Comparison of ENCODE assay signal across 1 cellular context in the genomic region with DNA sequence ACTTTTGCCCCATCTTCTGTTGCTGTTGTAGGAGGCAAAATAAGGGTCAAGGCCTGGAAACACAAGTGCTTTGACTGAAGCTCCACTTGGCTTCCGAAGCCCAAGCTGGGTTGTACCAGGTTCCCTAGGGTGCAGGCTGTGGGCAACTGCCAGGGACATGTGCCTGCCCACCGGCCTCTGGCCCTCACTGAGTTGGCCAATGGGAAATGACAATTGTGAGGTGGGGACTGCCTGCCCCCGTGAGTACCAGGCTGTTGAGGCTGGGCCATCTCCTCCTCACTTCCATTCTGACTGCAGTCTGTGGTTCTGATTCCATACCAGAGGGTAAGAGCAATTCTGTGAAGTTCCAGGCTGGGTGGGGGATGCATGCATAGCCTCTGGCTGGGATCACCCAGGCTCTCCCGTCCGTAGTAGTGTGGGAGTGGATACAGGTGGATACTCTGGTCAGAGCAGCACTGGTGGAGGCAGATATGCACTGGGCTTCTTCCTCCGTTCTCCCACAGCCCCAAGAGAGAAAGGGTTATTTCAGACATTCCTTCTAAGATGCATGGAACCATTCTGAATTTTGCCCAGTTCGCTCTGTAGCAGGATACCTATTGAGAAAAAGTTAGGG.
TF ChIP-seq lines count a peak whose summit lies in the region.

A gene (plus strand): TSS at position 285 of the 613 bp plus-strand sequence. CDS start 10,349 bp downstream, outside the sequence.

TF ChIP-seq in K562, 482 proteins besides CTCF, POLR2A, EP300 and RAD21:
- TF ChIP-seq, protein P1, sequence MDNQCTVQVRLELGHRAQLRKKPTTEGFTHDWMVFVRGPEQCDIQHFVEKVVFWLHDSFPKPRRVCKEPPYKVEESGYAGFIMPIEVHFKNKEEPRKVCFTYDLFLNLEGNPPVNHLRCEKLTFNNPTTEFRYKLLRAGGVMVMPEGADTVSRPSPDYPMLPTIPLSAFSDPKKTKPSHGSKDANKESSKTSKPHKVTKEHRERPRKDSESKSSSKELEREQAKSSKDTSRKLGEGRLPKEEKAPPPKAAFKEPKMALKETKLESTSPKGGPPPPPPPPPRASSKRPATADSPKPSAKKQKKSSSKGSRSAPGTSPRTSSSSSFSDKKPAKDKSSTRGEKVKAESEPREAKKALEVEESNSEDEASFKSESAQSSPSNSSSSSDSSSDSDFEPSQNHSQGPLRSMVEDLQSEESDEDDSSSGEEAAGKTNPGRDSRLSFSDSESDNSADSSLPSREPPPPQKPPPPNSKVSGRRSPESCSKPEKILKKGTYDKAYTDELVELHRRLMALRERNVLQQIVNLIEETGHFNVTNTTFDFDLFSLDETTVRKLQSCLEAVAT (IDR thresholded peaks at IDR 0.05): no peak
- TF ChIP-seq SIN3A (IDR thresholded peaks at IDR 0.05; ENCODE audit: borderline replicate concordance in 2 of 2, control insufficient read depth in 1 of 2, low read depth in 2 of 2, low read length in 2 of 2) (no peak), CREB1 (IDR thresholded peaks at IDR 0.05) (no peak), CREB1 (CRISPR knock-in tag; IDR thresholded peaks at IDR 0.05) (no peak), NR4A1 (CRISPR knock-in tag; IDR thresholded peaks at IDR 0.05) (no peak), NR4A1 (tag; IDR thresholded peaks at IDR 0.05) (no peak), GATAD2A (IDR thresholded peaks at IDR 0.05) (no peak), RBM22 (IDR thresholded peaks at IDR 0.05; ENCODE audit: low read depth, low read length, poor library complexity, severe bottlenecking) (no peak), ZEB2 (IDR thresholded peaks at IDR 0.05) (no peak), MTA1 (IDR thresholded peaks at IDR 0.05; ENCODE audit: borderline replicate concordance) (no peak), ZNF311 (CRISPR knock-in tag; IDR thresholded peaks at IDR 0.05) (no peak), ZNF586 (CRISPR knock-in tag; conservative IDR thresholded peaks at IDR 0.05) (no peak), ZNF253 (CRISPR knock-in tag; conservative IDR thresholded peaks at IDR 0.05) (no peak), ZFP30 (CRISPR knock-in tag; IDR thresholded peaks at IDR 0.05; ENCODE audit: borderline replicate concordance) (no peak), RBM14 (IDR thresholded peaks at IDR 0.05; ENCODE audit: borderline replicate concordance, insufficient read depth, low read depth, low read length) (no peak), PPARD (CRISPR knock-in tag; IDR thresholded peaks at IDR 0.05) (no peak)
- TF ChIP-seq, protein P2, sequence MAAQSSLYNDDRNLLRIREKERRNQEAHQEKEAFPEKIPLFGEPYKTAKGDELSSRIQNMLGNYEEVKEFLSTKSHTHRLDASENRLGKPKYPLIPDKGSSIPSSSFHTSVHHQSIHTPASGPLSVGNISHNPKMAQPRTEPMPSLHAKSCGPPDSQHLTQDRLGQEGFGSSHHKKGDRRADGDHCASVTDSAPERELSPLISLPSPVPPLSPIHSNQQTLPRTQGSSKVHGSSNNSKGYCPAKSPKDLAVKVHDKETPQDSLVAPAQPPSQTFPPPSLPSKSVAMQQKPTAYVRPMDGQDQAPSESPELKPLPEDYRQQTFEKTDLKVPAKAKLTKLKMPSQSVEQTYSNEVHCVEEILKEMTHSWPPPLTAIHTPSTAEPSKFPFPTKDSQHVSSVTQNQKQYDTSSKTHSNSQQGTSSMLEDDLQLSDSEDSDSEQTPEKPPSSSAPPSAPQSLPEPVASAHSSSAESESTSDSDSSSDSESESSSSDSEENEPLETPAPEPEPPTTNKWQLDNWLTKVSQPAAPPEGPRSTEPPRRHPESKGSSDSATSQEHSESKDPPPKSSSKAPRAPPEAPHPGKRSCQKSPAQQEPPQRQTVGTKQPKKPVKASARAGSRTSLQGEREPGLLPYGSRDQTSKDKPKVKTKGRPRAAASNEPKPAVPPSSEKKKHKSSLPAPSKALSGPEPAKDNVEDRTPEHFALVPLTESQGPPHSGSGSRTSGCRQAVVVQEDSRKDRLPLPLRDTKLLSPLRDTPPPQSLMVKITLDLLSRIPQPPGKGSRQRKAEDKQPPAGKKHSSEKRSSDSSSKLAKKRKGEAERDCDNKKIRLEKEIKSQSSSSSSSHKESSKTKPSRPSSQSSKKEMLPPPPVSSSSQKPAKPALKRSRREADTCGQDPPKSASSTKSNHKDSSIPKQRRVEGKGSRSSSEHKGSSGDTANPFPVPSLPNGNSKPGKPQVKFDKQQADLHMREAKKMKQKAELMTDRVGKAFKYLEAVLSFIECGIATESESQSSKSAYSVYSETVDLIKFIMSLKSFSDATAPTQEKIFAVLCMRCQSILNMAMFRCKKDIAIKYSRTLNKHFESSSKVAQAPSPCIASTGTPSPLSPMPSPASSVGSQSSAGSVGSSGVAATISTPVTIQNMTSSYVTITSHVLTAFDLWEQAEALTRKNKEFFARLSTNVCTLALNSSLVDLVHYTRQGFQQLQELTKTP (IDR thresholded peaks at IDR 0.05; ENCODE audit: low read depth in 1 of 2, partially characterized antibody in 2 of 2): no peak
